In genomic region chr11:108854366-108854765, GRCh38 we compare ENCODE assay signal across 1 cellular context.
TF ChIP-seq lines count a peak whose summit lies in the region.

No MANE protein-coding gene starts in this region.

TF ChIP-seq in WTC11, 78 proteins besides CTCF, POLR2A, EP300 and RAD21 (continued from another document):
- TF ChIP-seq MLX (CRISPR knock-in tag; IDR thresholded peaks at IDR 0.05) (no peak), USF2 (CRISPR knock-in tag; IDR thresholded peaks at IDR 0.05) (no peak), E2F5 (CRISPR knock-in tag; IDR thresholded peaks at IDR 0.05) (no peak), CBFB (CRISPR knock-in tag; IDR thresholded peaks at IDR 0.05; ENCODE audit: low read depth) (no peak), ERG (CRISPR knock-in tag; IDR thresholded peaks at IDR 0.05) (no peak)
